ENCODE assay signal across 13 cellular contexts in genomic region chr11:79388201-79388600, GRCh38. TPM values are rescaled to one million over a fixed set of nuclear protein-coding genes. Genes with fewer than 3 reads are reported as not detected.
A peak's percentile ranks its signal among the peaks of the same experiment; 100 is the strongest.
DNase-seq lines count a peak whose midpoint lies in the region; ATAC-seq, FAIRE-seq and TF ChIP-seq lines count a peak whose summit lies in the region.
"Had no signal": no experiment of that assay in that cellular context is flagged by ENCODE, and none has a peak within 500 bp of the region (broad histone marks: within the 10 kb centered on the region; RNA-seq: fewer than 3 reads in every experiment).

No MANE protein-coding gene starts in this region.

- TF ChIP-seq RAD21 in GM12878 (IDR thresholded peaks at IDR 0.05; ENCODE audit: insufficient read depth, low read depth, low read length), result no peak

- no peaks in the 10 kb centered on the region; a peak in 1 of 22 replicates for H3K36me3 ChIP-seq in BLaER1 treated with 17β-estradiol and CSF1 and Interleukin-3, amounts not matched to agents 10 nM and 100 nM
- H3K36me3 ChIP-seq in OCI-LY3 (replicated peaks; ENCODE audit: low read depth, low read length) (peaks cover 5% of the 10 kb centered on the region), GM12878 (ENCODE audit: control insufficient read depth in 2 of 2, insufficient read depth in 2 of 2, low read length in 1 of 2) (no peaks in the 10 kb centered on the region), stomach (no peaks in the 10 kb centered on the region)
- H3K36me3 ChIP-seq: HAP-1 had no signal

- H3K4me3 Mint-ChIP-seq in osteocyte (ENCODE audit: unreplicated experiment), result no peak overlapping the region
- H3K4me3 Mint-ChIP-seq in activated CD8-positive, alpha-beta memory T cell treated with anti-CD3 and anti-CD28 coated beads, Interleukin-2, amount 10 ng/mL, durations not matched to agents 7 days and 5 days, result no peak overlapping the region
- H3K4me3 Mint-ChIP-seq: CD4-positive, CD25-positive, alpha-beta regulatory T cell had no signal

- H3K36me3 Mint-ChIP-seq in osteocyte (ENCODE audit: unreplicated experiment), result no peaks in the 10 kb centered on the region
- no peaks in the 10 kb centered on the region for H3K36me3 Mint-ChIP-seq in activated CD8-positive, alpha-beta memory T cell treated with anti-CD3 and anti-CD28 coated beads, Interleukin-2, amount 10 ng/mL, durations not matched to agents 7 days and 5 days
- H3K36me3 Mint-ChIP-seq: CD4-positive, CD25-positive, alpha-beta regulatory T cell had no signal

- ATAC-seq in GM12878, result no peak
- no peak for ATAC-seq in activated CD8-positive, alpha-beta memory T cell treated with anti-CD3 and anti-CD28 coated beads, Interleukin-2, amount 10 ng/mL, durations not matched to agents 7 days and 5 days
- ATAC-seq: K562 had no signal

- peaks cover 2% of the 10 kb centered on the region for H3K27me3 Mint-ChIP-seq in osteocyte (ENCODE audit: unreplicated experiment)
- no peaks in the 10 kb centered on the region for H3K27me3 Mint-ChIP-seq in activated CD8-positive, alpha-beta memory T cell treated with anti-CD3 and anti-CD28 coated beads, Interleukin-2, amount 10 ng/mL, durations not matched to agents 7 days and 5 days
- H3K27me3 Mint-ChIP-seq: CD4-positive, CD25-positive, alpha-beta regulatory T cell had no signal

- no peak overlapping the region for H3K4me3 ChIP-seq in BLaER1 treated with 17β-estradiol and CSF1 and Interleukin-3, amounts not matched to agents 10 nM and 100 nM
- H3K4me3 ChIP-seq in OCI-LY3 (ENCODE audit: low read length) (no peak overlapping the region), GM12878 (no peak overlapping the region), stomach (no peak overlapping the region)
- H3K4me3 ChIP-seq: HAP-1, K562 had no signal

- H3K9me3 Mint-ChIP-seq in osteocyte (ENCODE audit: unreplicated experiment), result no peaks in the 10 kb centered on the region
- H3K9me3 Mint-ChIP-seq in activated CD8-positive, alpha-beta memory T cell treated with anti-CD3 and anti-CD28 coated beads, Interleukin-2, amount 10 ng/mL, durations not matched to agents 7 days and 5 days (ENCODE audit: low read depth), result no peaks in the 10 kb centered on the region

- H3K4me1 ChIP-seq in BLaER1 treated with 17β-estradiol and CSF1 and Interleukin-3, amounts not matched to agents 10 nM and 100 nM, result peaks cover 6 to 20% (median 12%) of the 10 kb centered on the region in 10 experiments; a peak in 15 of 20 replicates
- H3K4me1 ChIP-seq in OCI-LY3 (ENCODE audit: low read length) (peaks cover 42% of the 10 kb centered on the region), GM12878 (ENCODE audit: control insufficient read depth, insufficient read depth, low read length) (peaks cover 5% of the 10 kb centered on the region), stomach (no peaks in the 10 kb centered on the region)

- TF ChIP-seq CTCF in OCI-LY3 (IDR thresholded peaks at IDR 0.05; ENCODE audit: low read depth, low read length) (no peak), GM12878 (IDR thresholded peaks at IDR 0.05 in 2 of 3, conservative IDR thresholded peaks at IDR 0.05 in 1 of 3; ENCODE audit: control insufficient read depth in 2 of 3, extremely low read depth in 1 of 3, insufficient read depth in 1 of 3, low read depth in 3 of 3, low read length in 3 of 3) (no peak), osteocyte (IDR thresholded peaks at IDR 0.05) (no peak), stomach (IDR thresholded peaks at IDR 0.05) (no peak)

- RAD21 ChIA-PET in GM12878 (lab: Charles Lee; ENCODE audit: unreplicated experiment), result no interaction called here

- H3K27ac Mint-ChIP-seq in osteocyte (ENCODE audit: unreplicated experiment), result peak overlapping the region; percentile 11
- no peak overlapping the region for H3K27ac Mint-ChIP-seq in activated CD8-positive, alpha-beta memory T cell treated with anti-CD3 and anti-CD28 coated beads, Interleukin-2, amount 10 ng/mL, durations not matched to agents 7 days and 5 days
- H3K27ac Mint-ChIP-seq: CD4-positive, CD25-positive, alpha-beta regulatory T cell had no signal

- POLR2A ChIA-PET in GM12878 (lab: Charles Lee), result no interaction called here

- WGBS in GM12878 (ENCODE audit: insufficient coverage, insufficient replicate concordance, low lambda C conversion rate, missing lambda C conversion rate), result 39% methylated on average over 2 of the region's 2 CpGs
- WGBS in stomach, 5 donors, result 66 to 96% (median 86%) methylated on average over 2 of the region's 2 CpGs

- BruUV-seq in GM12878 (replicated peaks; lab: Mats Ljungman, UMichigan), result no TSS peak

- H3K79me2 ChIP-seq in OCI-LY3 (ENCODE audit: low read length), result peaks cover 63% of the 10 kb centered on the region
- no peaks in the 10 kb centered on the region for H3K79me2 ChIP-seq in GM12878 (ENCODE audit: control insufficient read depth, insufficient read depth, low read length)

- TF ChIP-seq EP300 in GM12878 (IDR thresholded peaks at IDR 0.05; ENCODE audit: borderline replicate concordance in 1 of 2, control insufficient read depth in 1 of 2, low read depth in 2 of 2, low read length in 2 of 2), result no peak
- TF ChIP-seq EP300 in stomach (IDR thresholded peaks at IDR 0.05), result no peak

- FAIRE-seq in GM12878 (lab: Jason Lieb, UNC), result peak; percentile 49
- FAIRE-seq: A204.1, H1, K562 had no signal

- TF ChIP-seq POLR2A in GM12878 (IDR thresholded peaks at IDR 0.05; ENCODE audit: low read depth, low read length) (no peak), stomach (IDR thresholded peaks at IDR 0.05) (no peak)

- SMC1A ChIA-PET in GM12878 (lab: Charles Lee; ENCODE audit: uncharacterized antibody, unreplicated experiment), result interaction anchor here (2.0 kb wide), 1 partner anchor 17 kb away, joined by 6 read pairs; no protein-coding TSS in a partner anchor

- no peak for DNase-seq in GM12878 (ENCODE audit: low read depth, low spot score)
- DNase-seq in osteocyte (ENCODE audit: extremely low spot score, unreplicated experiment), result no peak
- no peak for DNase-seq in stomach
- no peak for DNase-seq in DMS153 treated with DMSO at 0.1 percent for 48 hours (lab: John Stamatoyannopoulos, UW; ENCODE audit: unreplicated experiment)
- DNase-seq in HT-29 (ENCODE audit: low spot score), result no peak
- no peak for DNase-seq in activated CD8-positive, alpha-beta memory T cell treated with anti-CD3 and anti-CD28 coated beads, Interleukin-2, amount 10 ng/mL, durations not matched to agents 7 days and 5 days
- DNase-seq: CD4-positive, CD25-positive, alpha-beta regulatory T cell had no signal

- peaks cover 0 to 15% (median 0%) of the 10 kb centered on the region in 11 experiments; a peak in 5 of 22 replicates for H4K20me1 ChIP-seq in BLaER1 treated with 17β-estradiol and CSF1 and Interleukin-3, amounts not matched to agents 10 nM and 100 nM
- peaks cover 97% of the 10 kb centered on the region for H4K20me1 ChIP-seq in OCI-LY3 (ENCODE audit: insufficient read depth, low read length)
- H4K20me1 ChIP-seq in GM12878 (ENCODE audit: control insufficient read depth, insufficient read depth), result no peaks in the 10 kb centered on the region

- in situ Hi-C loops in GM12878 (cut with MboI), result no loop called here

- peaks cover 0 to 95% (median 0%) of the 10 kb centered on the region in 11 experiments; a peak in 8 of 22 replicates for H3K27me3 ChIP-seq in BLaER1 treated with 17β-estradiol and CSF1 and Interleukin-3, amounts not matched to agents 10 nM and 100 nM
- H3K27me3 ChIP-seq in OCI-LY3 (ENCODE audit: low read depth, low read length) (peaks cover 50% of the 10 kb centered on the region), GM12878 (replicated peaks in 1 of 2; ENCODE audit: control insufficient read depth in 2 of 2, insufficient read depth in 2 of 2, low read length in 1 of 2) (peaks cover 0 to 3% of the 10 kb centered on the region in 2 experiments; a peak in 2 of 4 replicates), stomach (peaks cover 0 to 7% (median 0%) of the 10 kb centered on the region in 3 donors)

- no peaks in the 10 kb centered on the region for H3K9me3 ChIP-seq in BLaER1 treated with 17β-estradiol and CSF1 and Interleukin-3, amounts not matched to agents 10 nM and 100 nM (replicated peaks in 1 of 11)
- no peaks in the 10 kb centered on the region for H3K9me3 ChIP-seq in OCI-LY3 (ENCODE audit: insufficient read depth, low read length)
- no peaks in the 10 kb centered on the region for H3K9me3 ChIP-seq in GM12878 (replicated peaks; ENCODE audit: control insufficient read depth, insufficient read depth, low read length)
- no peaks in the 10 kb centered on the region for H3K9me3 ChIP-seq in stomach
- H3K9me3 ChIP-seq: HAP-1 had no signal

- H3K9ac ChIP-seq in BLaER1 treated with 17β-estradiol and CSF1 and Interleukin-3, amounts not matched to agents 10 nM and 100 nM, result no peak overlapping the region
- H3K9ac ChIP-seq in OCI-LY3 (ENCODE audit: low read length) (no peak overlapping the region), GM12878 (ENCODE audit: control insufficient read depth, insufficient read depth, low read length) (no peak overlapping the region)

- no peak overlapping the region for H3K27ac ChIP-seq in BLaER1 treated with 17β-estradiol and CSF1 and Interleukin-3, amounts not matched to agents 10 nM and 100 nM
- H3K27ac ChIP-seq in OCI-LY3 (ENCODE audit: low read length), result no peak overlapping the region
- no peak overlapping the region for H3K27ac ChIP-seq in GM12878 (ENCODE audit: control insufficient read depth, insufficient read depth)
- H3K27ac ChIP-seq in stomach, result no peak overlapping the region

- intact Hi-C loops in GM12878 (cut with micrococcal nuclease; ENCODE audit: unreplicated experiment) (no loop called here), stomach (cut with DNase I; ENCODE audit: low total_unique reads) (no loop called here)

- CTCF ChIA-PET in GM12878 (lab: Yijun Ruan, JAX), result interaction anchor here (0.9 to 1.4 kb wide), 3 partner anchors 13 to 105 kb away, joined by 3 to 5 read pairs (median 4); no protein-coding TSS in a partner anchor
- CTCF ChIA-PET in activated CD8-positive, alpha-beta memory T cell treated with anti-CD3 and anti-CD28 coated beads, Interleukin-2, amount 10 ng/mL, durations not matched to agents 7 days and 5 days (lab: Charles Lee), result no interaction called here

- H2AFZ ChIP-seq in OCI-LY3 (ENCODE audit: low read depth, low read length) (no peak overlapping the region), GM12878 (ENCODE audit: control insufficient read depth, low read depth, low read length) (no peak overlapping the region)

- H3K4me1 Mint-ChIP-seq in osteocyte (ENCODE audit: unreplicated experiment), result peaks cover 10% of the 10 kb centered on the region
- H3K4me1 Mint-ChIP-seq in activated CD8-positive, alpha-beta memory T cell treated with anti-CD3 and anti-CD28 coated beads, Interleukin-2, amount 10 ng/mL, durations not matched to agents 7 days and 5 days, result no peaks in the 10 kb centered on the region
- H3K4me1 Mint-ChIP-seq: CD4-positive, CD25-positive, alpha-beta regulatory T cell had no signal

- peak overlapping the region in 8 of 11 experiments; percentile 4 to 66 (median 31); a peak in 6 of 22 replicates for H3K4me2 ChIP-seq in BLaER1 treated with 17β-estradiol and CSF1 and Interleukin-3, amounts not matched to agents 10 nM and 100 nM
- H3K4me2 ChIP-seq in OCI-LY3 (ENCODE audit: low read length) (peak overlapping the region; percentile 36), GM12878 (ENCODE audit: control insufficient read depth, insufficient read depth) (no peak overlapping the region)

RNA-seq across cellular contexts. Expression of gene TENM4, which starts 52.6 kb away (rescaled TPM):
- 0.02 and 1.0 TPM in 2 replicates for total RNA-seq in GM12878 (2013; cell fraction: nucleolus; rRNA removed)
- total RNA-seq in GM12878 (2014; rRNA removed) (0.06 TPM in 1 of 2 replicates, not detected in the other), GM12878 (2014; rRNA removed; fragmentation: Illumina TruSeq; extraction: Trizol) (not detected in 2 replicates), GM12878 (2021) (0.03 TPM in 2 replicates), osteocyte (69.8 and 74.1 TPM in 2 replicates), stomach (10 to 100 TPM in 1 of 5 donors, 1 to 10 TPM in 2, under 1 TPM in 1, not detected in 1; 0.87 to 13.2 (median 3.8) TPM)
- polyA plus RNA-seq in GM12878 (2011; ENCODE audit: low read depth), result not detected
- polyA plus RNA-seq in GM12878 (2011; rRNA removed) (0.12 and 0.23 TPM in 2 replicates), GM12878 (2014; fragmentation: Illumina TruSeq; extraction: Trizol) (not detected in 2 replicates), GM12878 (2014; fragmentation: Nextera tagmentation; extraction: Ambion mirVana) (not detected), GM12878 (2014; rRNA removed) (not detected in 2 replicates), GM12878 (2016; fragmentation: Nextera tagmentation; extraction: Ambion mirVana) (not detected), stomach (under 1 TPM; 0.06 to 0.65 (median 0.31) TPM)
- polyA plus RNA-seq in GM12878 (2011; cell fraction: cytosol; rRNA removed), result 0.02 and 0.06 TPM in 2 replicates
- 0.12 and 0.39 TPM in 2 replicates for polyA plus RNA-seq in GM12878 (2011; cell fraction: nucleus; rRNA removed)
- 0.01 TPM in 1 of 2 replicates, not detected in the other for polyA plus RNA-seq in GM12878 (2012)
- polyA minus RNA-seq in GM12878 (2011; rRNA and poly(A)+ RNA removed), result 0.05 and 0.07 TPM in 2 replicates
- 0.21 TPM in 1 of 2 replicates, not detected in the other for polyA minus RNA-seq in GM12878 (2011; cell fraction: cytosol; rRNA and poly(A)+ RNA removed)
- 0.24 and 0.67 TPM in 2 replicates for polyA minus RNA-seq in GM12878 (2011; cell fraction: nucleus; rRNA and poly(A)+ RNA removed)
- total RNA-seq in HT-29 (2014; rRNA removed; shearing (Covaris generic)), result not detected in 2 replicates
- not detected for total RNA-seq in activated CD8-positive, alpha-beta memory T cell treated with anti-CD3 and anti-CD28 coated beads, Interleukin-2, amount 10 ng/mL, durations not matched to agents 7 days and 5 days
- total RNA-seq: CD4-positive, CD25-positive, alpha-beta regulatory T cell had no signal
- polyA plus RNA-seq: K562 had no signal
